1 cellular context compared by ENCODE assay signal in the genomic region with DNA sequence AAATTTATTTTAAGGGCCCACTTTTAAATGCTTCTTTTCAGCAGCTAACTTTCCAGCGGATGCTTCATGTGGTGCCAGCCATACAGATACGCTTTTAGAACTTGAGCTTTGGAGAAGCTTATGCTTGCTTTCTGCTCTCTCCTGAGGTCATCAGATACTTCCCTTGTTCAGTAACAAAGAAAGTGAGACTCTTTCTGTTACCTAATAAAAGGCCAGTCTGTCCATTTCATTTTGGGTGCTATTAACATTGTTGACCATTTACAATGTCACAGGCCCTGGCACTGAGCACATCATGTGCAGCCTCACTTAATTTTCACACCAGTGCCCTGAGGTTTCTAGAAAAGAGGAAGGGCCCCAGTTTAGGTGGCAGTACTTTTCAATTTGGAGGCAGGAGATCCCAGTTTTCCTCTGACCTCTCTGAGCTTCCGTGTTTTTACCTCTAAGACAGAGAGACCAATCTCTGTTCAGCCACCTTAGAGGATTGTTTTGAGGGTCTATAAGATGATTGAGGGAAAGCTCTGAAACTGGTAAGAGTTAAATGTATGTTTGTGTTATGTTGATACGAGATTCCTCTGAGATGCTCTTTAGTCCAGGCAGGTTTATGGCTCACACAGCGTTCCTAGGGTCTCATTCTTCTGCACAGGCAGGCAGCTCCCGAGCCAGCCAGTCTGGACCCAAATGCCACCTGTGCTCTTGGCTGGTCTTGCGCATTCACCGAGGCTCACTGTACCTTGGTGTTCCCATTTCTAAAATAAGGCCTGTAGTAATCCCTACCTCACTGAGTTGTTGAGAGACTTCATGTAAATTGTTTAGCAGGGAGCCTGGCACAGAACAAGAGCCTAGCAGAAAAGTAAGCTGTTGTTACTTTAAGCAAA.
TF ChIP-seq lines count a peak whose summit lies in the region.

No MANE protein-coding gene starts in this region.

TF ChIP-seq in WTC11, 78 proteins besides CTCF, POLR2A, EP300 and RAD21 (continued from another document):
- TF ChIP-seq, protein P1, sequence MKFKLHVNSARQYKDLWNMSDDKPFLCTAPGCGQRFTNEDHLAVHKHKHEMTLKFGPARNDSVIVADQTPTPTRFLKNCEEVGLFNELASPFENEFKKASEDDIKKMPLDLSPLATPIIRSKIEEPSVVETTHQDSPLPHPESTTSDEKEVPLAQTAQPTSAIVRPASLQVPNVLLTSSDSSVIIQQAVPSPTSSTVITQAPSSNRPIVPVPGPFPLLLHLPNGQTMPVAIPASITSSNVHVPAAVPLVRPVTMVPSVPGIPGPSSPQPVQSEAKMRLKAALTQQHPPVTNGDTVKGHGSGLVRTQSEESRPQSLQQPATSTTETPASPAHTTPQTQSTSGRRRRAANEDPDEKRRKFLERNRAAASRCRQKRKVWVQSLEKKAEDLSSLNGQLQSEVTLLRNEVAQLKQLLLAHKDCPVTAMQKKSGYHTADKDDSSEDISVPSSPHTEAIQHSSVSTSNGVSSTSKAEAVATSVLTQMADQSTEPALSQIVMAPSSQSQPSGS (CRISPR knock-in tag; IDR thresholded peaks at IDR 0.05; ENCODE audit: borderline replicate concordance, low read depth) = no peak
- TF ChIP-seq NFYB (CRISPR knock-in tag; conservative IDR thresholded peaks at IDR 0.05; ENCODE audit: low read depth) (no peak), MXD4 (CRISPR knock-in tag; IDR thresholded peaks at IDR 0.05; ENCODE audit: borderline replicate concordance) (no peak), FOXK1 (CRISPR knock-in tag; IDR thresholded peaks at IDR 0.05) (no peak), ZNF138 (CRISPR knock-in tag; conservative IDR thresholded peaks at IDR 0.05) (no peak), ZNF121 (CRISPR knock-in tag; IDR thresholded peaks at IDR 0.05) (no peak), CBFB (CRISPR knock-in tag; IDR thresholded peaks at IDR 0.05; ENCODE audit: low read depth) (no peak)
- TF ChIP-seq, protein P2, sequence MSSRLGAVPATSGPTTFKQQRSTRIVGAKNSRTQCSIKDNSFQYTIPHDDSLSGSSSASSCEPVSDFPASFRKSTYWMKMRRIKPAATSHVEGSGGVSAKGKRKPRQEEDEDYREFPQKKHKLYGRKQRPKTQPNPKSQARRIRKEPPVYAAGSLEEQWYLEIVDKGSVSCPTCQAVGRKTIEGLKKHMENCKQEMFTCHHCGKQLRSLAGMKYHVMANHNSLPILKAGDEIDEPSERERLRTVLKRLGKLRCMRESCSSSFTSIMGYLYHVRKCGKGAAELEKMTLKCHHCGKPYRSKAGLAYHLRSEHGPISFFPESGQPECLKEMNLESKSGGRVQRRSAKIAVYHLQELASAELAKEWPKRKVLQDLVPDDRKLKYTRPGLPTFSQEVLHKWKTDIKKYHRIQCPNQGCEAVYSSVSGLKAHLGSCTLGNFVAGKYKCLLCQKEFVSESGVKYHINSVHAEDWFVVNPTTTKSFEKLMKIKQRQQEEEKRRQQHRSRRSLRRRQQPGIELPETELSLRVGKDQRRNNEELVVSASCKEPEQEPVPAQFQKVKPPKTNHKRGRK (CRISPR knock-in tag; IDR thresholded peaks at IDR 0.05; ENCODE audit: borderline replicate concordance) = no peak
- TF ChIP-seq, protein P3, sequence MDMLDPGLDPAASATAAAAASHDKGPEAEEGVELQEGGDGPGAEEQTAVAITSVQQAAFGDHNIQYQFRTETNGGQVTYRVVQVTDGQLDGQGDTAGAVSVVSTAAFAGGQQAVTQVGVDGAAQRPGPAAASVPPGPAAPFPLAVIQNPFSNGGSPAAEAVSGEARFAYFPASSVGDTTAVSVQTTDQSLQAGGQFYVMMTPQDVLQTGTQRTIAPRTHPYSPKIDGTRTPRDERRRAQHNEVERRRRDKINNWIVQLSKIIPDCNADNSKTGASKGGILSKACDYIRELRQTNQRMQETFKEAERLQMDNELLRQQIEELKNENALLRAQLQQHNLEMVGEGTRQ (CRISPR knock-in tag; IDR thresholded peaks at IDR 0.05) = no peak
- TF ChIP-seq, protein P4, sequence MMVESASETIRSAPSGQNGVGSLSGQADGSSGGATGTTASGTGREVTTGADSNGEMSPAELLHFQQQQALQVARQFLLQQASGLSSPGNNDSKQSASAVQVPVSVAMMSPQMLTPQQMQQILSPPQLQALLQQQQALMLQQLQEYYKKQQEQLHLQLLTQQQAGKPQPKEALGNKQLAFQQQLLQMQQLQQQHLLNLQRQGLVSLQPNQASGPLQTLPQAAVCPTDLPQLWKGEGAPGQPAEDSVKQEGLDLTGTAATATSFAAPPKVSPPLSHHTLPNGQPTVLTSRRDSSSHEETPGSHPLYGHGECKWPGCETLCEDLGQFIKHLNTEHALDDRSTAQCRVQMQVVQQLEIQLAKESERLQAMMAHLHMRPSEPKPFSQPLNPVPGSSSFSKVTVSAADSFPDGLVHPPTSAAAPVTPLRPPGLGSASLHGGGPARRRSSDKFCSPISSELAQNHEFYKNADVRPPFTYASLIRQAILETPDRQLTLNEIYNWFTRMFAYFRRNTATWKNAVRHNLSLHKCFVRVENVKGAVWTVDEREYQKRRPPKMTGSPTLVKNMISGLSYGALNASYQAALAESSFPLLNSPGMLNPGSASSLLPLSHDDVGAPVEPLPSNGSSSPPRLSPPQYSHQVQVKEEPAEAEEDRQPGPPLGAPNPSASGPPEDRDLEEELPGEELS (CRISPR knock-in tag; IDR thresholded peaks at IDR 0.05) = no peak
- TF ChIP-seq, protein P5, sequence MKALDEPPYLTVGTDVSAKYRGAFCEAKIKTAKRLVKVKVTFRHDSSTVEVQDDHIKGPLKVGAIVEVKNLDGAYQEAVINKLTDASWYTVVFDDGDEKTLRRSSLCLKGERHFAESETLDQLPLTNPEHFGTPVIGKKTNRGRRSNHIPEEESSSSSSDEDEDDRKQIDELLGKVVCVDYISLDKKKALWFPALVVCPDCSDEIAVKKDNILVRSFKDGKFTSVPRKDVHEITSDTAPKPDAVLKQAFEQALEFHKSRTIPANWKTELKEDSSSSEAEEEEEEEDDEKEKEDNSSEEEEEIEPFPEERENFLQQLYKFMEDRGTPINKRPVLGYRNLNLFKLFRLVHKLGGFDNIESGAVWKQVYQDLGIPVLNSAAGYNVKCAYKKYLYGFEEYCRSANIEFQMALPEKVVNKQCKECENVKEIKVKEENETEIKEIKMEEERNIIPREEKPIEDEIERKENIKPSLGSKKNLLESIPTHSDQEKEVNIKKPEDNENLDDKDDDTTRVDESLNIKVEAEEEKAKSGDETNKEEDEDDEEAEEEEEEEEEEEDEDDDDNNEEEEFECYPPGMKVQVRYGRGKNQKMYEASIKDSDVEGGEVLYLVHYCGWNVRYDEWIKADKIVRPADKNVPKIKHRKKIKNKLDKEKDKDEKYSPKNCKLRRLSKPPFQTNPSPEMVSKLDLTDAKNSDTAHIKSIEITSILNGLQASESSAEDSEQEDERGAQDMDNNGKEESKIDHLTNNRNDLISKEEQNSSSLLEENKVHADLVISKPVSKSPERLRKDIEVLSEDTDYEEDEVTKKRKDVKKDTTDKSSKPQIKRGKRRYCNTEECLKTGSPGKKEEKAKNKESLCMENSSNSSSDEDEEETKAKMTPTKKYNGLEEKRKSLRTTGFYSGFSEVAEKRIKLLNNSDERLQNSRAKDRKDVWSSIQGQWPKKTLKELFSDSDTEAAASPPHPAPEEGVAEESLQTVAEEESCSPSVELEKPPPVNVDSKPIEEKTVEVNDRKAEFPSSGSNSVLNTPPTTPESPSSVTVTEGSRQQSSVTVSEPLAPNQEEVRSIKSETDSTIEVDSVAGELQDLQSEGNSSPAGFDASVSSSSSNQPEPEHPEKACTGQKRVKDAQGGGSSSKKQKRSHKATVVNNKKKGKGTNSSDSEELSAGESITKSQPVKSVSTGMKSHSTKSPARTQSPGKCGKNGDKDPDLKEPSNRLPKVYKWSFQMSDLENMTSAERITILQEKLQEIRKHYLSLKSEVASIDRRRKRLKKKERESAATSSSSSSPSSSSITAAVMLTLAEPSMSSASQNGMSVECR (CRISPR knock-in tag; IDR thresholded peaks at IDR 0.05; ENCODE audit: borderline replicate concordance) = no peak
- TF ChIP-seq, protein P6, sequence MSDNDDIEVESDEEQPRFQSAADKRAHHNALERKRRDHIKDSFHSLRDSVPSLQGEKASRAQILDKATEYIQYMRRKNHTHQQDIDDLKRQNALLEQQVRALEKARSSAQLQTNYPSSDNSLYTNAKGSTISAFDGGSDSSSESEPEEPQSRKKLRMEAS (CRISPR knock-in tag; IDR thresholded peaks at IDR 0.05) = no peak
